Comparison of ENCODE assay signal across 19 cellular contexts in genomic region chr15:66573348-66573718, GRCh38. TPM values are rescaled to one million over a fixed set of nuclear protein-coding genes. Genes with fewer than 3 reads are reported as not detected.
DNase-seq lines count a peak whose midpoint lies in the region; ATAC-seq and TF ChIP-seq lines count a peak whose summit lies in the region.
"Had no signal": no experiment of that assay in that cellular context is flagged by ENCODE, and none has a peak within 500 bp of the region (broad histone marks: within the 10 kb centered on the region; RNA-seq: fewer than 3 reads in every experiment).

No MANE protein-coding gene starts in this region.

- no peaks in the 10 kb centered on the region for H3K9me3 Mint-ChIP-seq in chondrocyte (ENCODE audit: low read depth)
- no peaks in the 10 kb centered on the region for H3K9me3 Mint-ChIP-seq in nephron

- H3K27me3 Mint-ChIP-seq in chondrocyte (ENCODE audit: low read depth) (no peaks in the 10 kb centered on the region), nephron (ENCODE audit: low read depth) (peaks cover 3% of the 10 kb centered on the region)

- no peak overlapping the region for H3K56ac ChIP-seq in IMR-90 (ENCODE audit: extremely low read depth, insufficient read depth, low read length)

- H3K9ac ChIP-seq in IMR-90 (ENCODE audit: low read depth, low read length) = no peak overlapping the region

- no peak for TF ChIP-seq CTCF in IMR-90 (conservative IDR thresholded peaks at IDR 0.05; ENCODE audit: low read depth, low read length)
- TF ChIP-seq CTCF in chondrocyte (IDR thresholded peaks at IDR 0.05) = no peak
- TF ChIP-seq CTCF in nephron (IDR thresholded peaks at IDR 0.05; ENCODE audit: unreplicated experiment in 3 of 3) = no peak
- TF ChIP-seq CTCF in upper lobe of right lung (IDR thresholded peaks at IDR 0.05) = no peak
- no peak for TF ChIP-seq CTCF in esophagus muscularis mucosa (IDR thresholded peaks at IDR 0.05)

- CTCF ChIA-PET in IMR-90 (lab: Yijun Ruan, JAX) = no interaction called here

- H3K4ac ChIP-seq in IMR-90 (ENCODE audit: low read depth, low read length) = peak overlapping the region; percentile 48

- 100% methylated on average over 3 of the region's 7 CpGs; no CpG with 5 or more reads in 1 of the 2 experiments for WGBS in IMR-90 (ENCODE audit: extremely low coverage in 2 of 2, insufficient read length in 1 of 2), 2 experiments
- 97% methylated on average over 7 of the region's 7 CpGs for WGBS in esophagus muscularis mucosa

- no peak overlapping the region for H2BK15ac ChIP-seq in IMR-90 (ENCODE audit: low read depth, low read length)

- no peaks in the 10 kb centered on the region for H3K79me1 ChIP-seq in IMR-90 (ENCODE audit: low read depth in 1 of 2, low read length in 2 of 2)

- H3K36me3 Mint-ChIP-seq in chondrocyte (ENCODE audit: low read depth) = no peaks in the 10 kb centered on the region
- H3K36me3 Mint-ChIP-seq in nephron (ENCODE audit: low read depth) = no peaks in the 10 kb centered on the region

- dilution Hi-C loops in IMR-90 (cut with HindIII; ENCODE audit: low sequenced_read_pairs, unreplicated experiment) = no loop called here

- POLR2A ChIA-PET in IMR-90 (lab: Charles Lee; ENCODE audit: unreplicated experiment) = no interaction called here

- no peak overlapping the region for H4K8ac ChIP-seq in IMR-90 (ENCODE audit: low read depth in 2 of 2, low read length in 2 of 2)

- H3K4me3 ChIP-seq in IMR-90 (ENCODE audit: insufficient read depth, low read depth, low read length) = no peak overlapping the region
- H3K4me3 ChIP-seq in upper lobe of right lung = no peak overlapping the region
- no peak overlapping the region for H3K4me3 ChIP-seq in esophagus muscularis mucosa
- H3K4me3 ChIP-seq: HAP-1, MG63, PC-9 had no signal

- H3K4me1 ChIP-seq in IMR-90 (ENCODE audit: control insufficient read depth, insufficient read depth, low read length) (peaks cover 15% of the 10 kb centered on the region), upper lobe of right lung (no peaks in the 10 kb centered on the region), esophagus muscularis mucosa (peaks cover 0 to 14% (median 12%) of the 10 kb centered on the region in 4 donors)
- H3K4me1 ChIP-seq: HAP-1 had no signal

- H3K14ac ChIP-seq in IMR-90 (replicated peaks; ENCODE audit: low read depth, low read length) = no peak overlapping the region

- peak overlapping the region; percentile 4; the same call in 1 of the 2 replicates for H2AK5ac ChIP-seq in IMR-90 (ENCODE audit: low read depth, low read length)

- no peak overlapping the region for H2BK20ac ChIP-seq in IMR-90 (ENCODE audit: low read depth, low read length)

- TF ChIP-seq POLR2A in IMR-90 (IDR thresholded peaks at IDR 0.05; ENCODE audit: low read depth, low read length) (no peak), esophagus muscularis mucosa (IDR thresholded peaks at IDR 0.05; ENCODE audit: low read depth) (no peak)

- H2BK120ac ChIP-seq in IMR-90 (ENCODE audit: low read depth, low read length) = peak overlapping the region; percentile 66; the same call in 1 of the 2 replicates

- no peak for TF ChIP-seq RAD21 in IMR-90 (IDR thresholded peaks at IDR 0.05; ENCODE audit: low read length)

- no peak overlapping the region for H3K23ac ChIP-seq in IMR-90 (ENCODE audit: low read depth, low read length)

- TF ChIP-seq EP300 in esophagus muscularis mucosa (IDR thresholded peaks at IDR 0.05) = no peak

- H3K27me3 ChIP-seq in IMR-90 (ENCODE audit: control insufficient read depth, insufficient read depth, low read length) (no peaks in the 10 kb centered on the region), upper lobe of right lung (no peaks in the 10 kb centered on the region), esophagus muscularis mucosa (no peaks in the 10 kb centered on the region)
- H3K27me3 ChIP-seq: MG63 had no signal

- intact Hi-C loops in IMR-90 (cut with micrococcal nuclease) (no loop called here), upper lobe of right lung (cut with DNase I) (no loop called here), esophagus muscularis mucosa (cut with DNase I) (no loop called here)

- H2AK9ac ChIP-seq in IMR-90 (replicated peaks; ENCODE audit: low read depth, low read length, poor library complexity) = no peak overlapping the region

- H4K91ac ChIP-seq in IMR-90 (ENCODE audit: insufficient read depth, low read depth, low read length) = no peak overlapping the region

- no peak overlapping the region for H2AFZ ChIP-seq in IMR-90 (replicated peaks; ENCODE audit: low read length, poor library complexity)
- H2AFZ ChIP-seq: PC-9 had no signal

- H4K5ac ChIP-seq in IMR-90 (ENCODE audit: low read depth, low read length) = no peak overlapping the region

- H3K27ac Mint-ChIP-seq in chondrocyte (ENCODE audit: unreplicated experiment) (no peak overlapping the region), nephron (peak overlapping the region in 2 of 3 experiments; percentile 82 to 96)

- no peaks in the 10 kb centered on the region for H3K36me3 ChIP-seq in IMR-90 (ENCODE audit: control insufficient read depth, insufficient read depth, low read length)
- H3K36me3 ChIP-seq in upper lobe of right lung = no peaks in the 10 kb centered on the region
- no peaks in the 10 kb centered on the region for H3K36me3 ChIP-seq in esophagus muscularis mucosa
- H3K36me3 ChIP-seq: HAP-1, MG63 had no signal

- no TSS peak for BruUV-seq in IMR-90 (replicated peaks; lab: Mats Ljungman, UMichigan)

- H3K4me2 ChIP-seq in IMR-90 (ENCODE audit: low read depth, low read length) = no peak overlapping the region
- H3K4me2 ChIP-seq: PC-9 had no signal

- no peaks in the 10 kb centered on the region for H3K9me3 ChIP-seq in IMR-90 (ENCODE audit: control insufficient read depth, insufficient read depth, low read length)
- H3K9me3 ChIP-seq in upper lobe of right lung = no peaks in the 10 kb centered on the region
- H3K9me3 ChIP-seq in esophagus muscularis mucosa = no peaks in the 10 kb centered on the region
- H3K9me3 ChIP-seq: HAP-1, MG63 had no signal

- H3K27ac ChIP-seq in IMR-90 (ENCODE audit: insufficient read depth, low read length) (no peak overlapping the region), upper lobe of right lung (no peak overlapping the region), esophagus muscularis mucosa (replicated peaks in 1 of 4) (no peak overlapping the region)
- H3K27ac ChIP-seq: PC-9, RWPE1 had no signal

- in situ Hi-C loops in IMR-90 (cut with MboI; ENCODE audit: low sequenced_read_pairs) = no loop called here

- 0 out of 2 replicates have a peak overlapping the region, but pooled peaks have one; percentile 0 for H3K18ac ChIP-seq in IMR-90 (ENCODE audit: low read depth, low read length)

- no peaks in the 10 kb centered on the region; the same call in 1 of the 2 replicates for H4K20me1 ChIP-seq in IMR-90 (ENCODE audit: insufficient read depth, low read length)

- H3K4me3 Mint-ChIP-seq in chondrocyte (ENCODE audit: unreplicated experiment) (no peak overlapping the region), nephron (no peak overlapping the region)

- H3K4me1 Mint-ChIP-seq in chondrocyte (ENCODE audit: low read depth) (peaks cover 13% of the 10 kb centered on the region), nephron (peaks cover 15% of the 10 kb centered on the region)

- DNase-seq in IMR-90 (no peak), chondrocyte (ENCODE audit: low spot score) (peak; percentile 25), upper lobe of right lung (peak; percentile 25), NCI-H748 treated with DMSO at 0.1 percent for 48 hours (lab: John Stamatoyannopoulos, UW) (no peak), SIG-M5 treated with dmso at 0.1 percent for 504 hours (lab: John Stamatoyannopoulos, UW; ENCODE audit: unreplicated experiment) (no peak), esophagus muscularis mucosa (ENCODE audit: extremely low spot score) (no peak)
- DNase-seq: C1 segment of cervical spinal cord, DND-41, Kasumi-1, MG63, NCI-H1048, NCI-H1436, NCI-H1930, NCI-H226, NCI-H524, PC-9 had no signal

- H2BK5ac ChIP-seq in IMR-90 (ENCODE audit: low read depth, low read length, poor library complexity, severe bottlenecking) = no peak overlapping the region

- H3K9me1 ChIP-seq in IMR-90 (ENCODE audit: insufficient read depth, low read length) = peaks cover 14% of the 10 kb centered on the region

- no peak for ATAC-seq in IMR-90 (ENCODE audit: low read depth)
- ATAC-seq in upper lobe of right lung = no peak

TF ChIP-seq in IMR-90, 13 proteins besides CTCF, POLR2A, EP300 and RAD21:
- TF ChIP-seq NFE2L2 (IDR thresholded peaks at IDR 0.05; ENCODE audit: low read depth, low read length) (no peak), MAZ (IDR thresholded peaks at IDR 0.05; ENCODE audit: borderline replicate concordance, low read depth, low read length) (no peak), MAFK (IDR thresholded peaks at IDR 0.05; ENCODE audit: low read depth, low read length) (no peak), ELK1 (IDR thresholded peaks at IDR 0.05; ENCODE audit: borderline replicate concordance, low read depth, low read length) (no peak), RFX5 (IDR thresholded peaks at IDR 0.05; ENCODE audit: low read depth, low read length) (no peak), BHLHE40 (IDR thresholded peaks at IDR 0.05; ENCODE audit: low read depth, low read length) (no peak), RCOR1 (IDR thresholded peaks at IDR 0.05; ENCODE audit: insufficient replicate concordance, low read length) (no peak), FOS (IDR thresholded peaks at IDR 0.05; ENCODE audit: low read depth, low read length) (no peak), CEBPB (IDR thresholded peaks at IDR 0.05; ENCODE audit: low read depth, low read length) (no peak)

RNA-seq across cellular contexts. Expression of gene LCTL, which starts 7.5 kb away (rescaled TPM):
- 8.9 and 10.4 TPM in 2 replicates for total RNA-seq in IMR-90 (2012; rRNA removed)
- 10.3 and 10.5 TPM in 2 replicates for polyA plus RNA-seq in IMR-90 (2012; rRNA removed)
- 4.7 and 8.1 TPM in 2 replicates for polyA plus RNA-seq in IMR-90 (2012; cell fraction: cytosol; rRNA removed)
- polyA plus RNA-seq in IMR-90 (2012; cell fraction: nucleus; rRNA removed; ENCODE audit: low replicate concordance) = 10.0 and 14.8 TPM in 2 replicates
- total RNA-seq in chondrocyte = 0.31 to 0.50 TPM (median 0.31 TPM) in 3 replicates
- not detected for total RNA-seq in upper lobe of right lung
- not detected for total RNA-seq in esophagus muscularis mucosa
- total RNA-seq: PC-9 had no signal

Comparison
In these comparisons a context has a peak if more than half of its experiments do, and no peak if none do; other contexts are left out.
1. DNase-seq: peak in chondrocyte (single experiment) and upper lobe of right lung (single experiment); none in IMR-90 (single experiment), NCI-H748 treated with DMSO at 0.1 percent for 48 hours (single experiment), SIG-M5 treated with dmso at 0.1 percent for 504 hours (single experiment) and esophagus muscularis mucosa (single experiment).